Comparison of ENCODE assay signal across 8 cellular contexts in the genomic region with DNA sequence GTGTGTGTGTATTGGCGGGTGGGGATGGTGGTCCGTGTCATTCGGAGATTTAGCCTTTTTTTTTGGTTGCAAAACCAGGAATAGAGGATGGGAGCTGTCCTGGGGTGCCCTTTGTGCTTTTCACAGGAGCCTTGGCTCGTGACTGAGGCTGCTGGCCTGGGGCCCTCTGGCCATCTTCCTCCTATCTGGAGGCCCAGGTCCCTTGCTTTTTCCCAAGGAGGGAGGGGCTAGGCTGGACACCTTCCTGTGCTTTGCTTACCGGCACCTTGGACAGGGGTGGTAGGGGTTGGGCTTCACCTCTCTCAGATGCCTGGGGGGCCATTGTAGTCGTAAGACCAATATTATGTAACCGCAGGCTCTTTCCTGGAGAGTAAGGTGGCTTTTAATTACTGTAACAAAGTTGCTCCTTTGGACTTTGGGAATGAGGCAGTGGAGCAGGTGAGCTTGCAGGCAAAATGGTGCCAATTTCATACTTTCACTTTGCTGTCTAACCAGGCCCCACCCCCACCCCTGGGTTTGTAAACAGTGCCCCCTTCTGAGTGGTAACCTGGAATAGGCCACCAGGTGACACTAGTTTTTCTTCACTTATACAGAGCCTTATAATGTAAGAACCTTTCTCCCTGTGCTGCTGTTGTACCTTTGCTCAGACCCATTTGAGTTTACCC. TPM values are rescaled to one million over a fixed set of nuclear protein-coding genes. Genes with fewer than 3 reads are reported as not detected.
A peak's percentile ranks its signal among the peaks of the same experiment; 100 is the strongest.
DNase-seq lines count a peak whose midpoint lies in the region; ATAC-seq and TF ChIP-seq lines count a peak whose summit lies in the region.

No MANE protein-coding gene starts in this region.

- H3K4me2 ChIP-seq in hepatocyte: peak overlapping the region; percentile 89

- intact Hi-C loops in adrenal gland (cut with DNase I): loop anchor here in 1 of 2 donors (5.0 kb wide), 1 partner anchor 77 kb away; a partner anchor contains a TSS

- H3K27ac ChIP-seq in HL-60 (replicated peaks): peak overlapping the region; percentile 86
- peak overlapping the region; percentile 88 to 99 (median 95) for H3K27ac ChIP-seq in adrenal gland
- H3K27ac ChIP-seq in hepatocyte: peak overlapping the region; percentile 96

- TF ChIP-seq CTCF in HL-60 (IDR thresholded peaks at IDR 0.05; ENCODE audit: insufficient read depth, low read length) (no peak), adrenal gland (IDR thresholded peaks at IDR 0.05) (peak in 1 of 6 experiments; percentile 23), hepatocyte (IDR thresholded peaks at IDR 0.05; ENCODE audit: poor library complexity) (peak; percentile 28)

- H3K36me3 ChIP-seq in adrenal gland (replicated peaks in 1 of 2) (peaks cover 0 to 31% of the 10 kb centered on the region in 2 donors), hepatocyte (replicated peaks; ENCODE audit: insufficient read depth, low read depth) (peaks cover 2% of the 10 kb centered on the region)

- H3K4me1 ChIP-seq in adrenal gland (replicated peaks in 1 of 2) (peaks cover 20 to 47% of the 10 kb centered on the region in 2 donors), hepatocyte (ENCODE audit: insufficient read depth) (peaks cover 34% of the 10 kb centered on the region)

- 0 to 2% (median 1%) methylated on average over 7 of the region's 7 CpGs for WGBS in adrenal gland, 4 donors
- 1% methylated on average over 7 of the region's 7 CpGs for WGBS in hepatocyte (ENCODE audit: low lambda C conversion rate, missing lambda C conversion rate)

- H3K9me2 ChIP-seq in hepatocyte (replicated peaks; ENCODE audit: insufficient read depth): no peaks in the 10 kb centered on the region

- no peaks in the 10 kb centered on the region for H3K9me3 ChIP-seq in adrenal gland (replicated peaks in 1 of 3)
- no peaks in the 10 kb centered on the region for H3K9me3 ChIP-seq in hepatocyte (ENCODE audit: low read depth)

- H4K20me1 ChIP-seq in hepatocyte (ENCODE audit: insufficient read depth, poor library complexity, severe bottlenecking): peaks cover 60% of the 10 kb centered on the region

- H3K4me3 ChIP-seq in HL-60 (replicated peaks; ENCODE audit: insufficient read depth, low read length) (peak overlapping the region; percentile 78), adrenal gland (peak overlapping the region; percentile 72 to 100 (median 86)), hepatocyte (peak overlapping the region; percentile 99), skeletal muscle cell (ENCODE audit: low read depth, low read length) (peak overlapping the region; percentile 83)

- peak; percentile 71 for DNase-seq in D341Med (ENCODE audit: low spot score)
- DNase-seq in HL-60 (ENCODE audit: low read depth in 1 of 2, low spot score in 1 of 2): no peak
- DNase-seq in RPMI8226: peak; percentile 81
- peak; percentile 53 to 75 (median 66) for DNase-seq in adrenal gland
- DNase-seq in hepatocyte (ENCODE audit: low spot score): peak; percentile 75
- no peak for DNase-seq in skeletal muscle cell (ENCODE audit: low read depth)

- no peak for TF ChIP-seq POLR2A in adrenal gland (IDR thresholded peaks at IDR 0.05)

- peaks cover 61% of the 10 kb centered on the region for H3K79me2 ChIP-seq in hepatocyte

- no peak overlapping the region for H2AFZ ChIP-seq in hepatocyte

- no peaks in the 10 kb centered on the region for H3K27me3 ChIP-seq in HL-60 (ENCODE audit: insufficient read depth, poor library complexity, severe bottlenecking)
- no peaks in the 10 kb centered on the region for H3K27me3 ChIP-seq in adrenal gland
- H3K27me3 ChIP-seq in hepatocyte: no peaks in the 10 kb centered on the region

- ATAC-seq in GM18873 (IDR thresholded peaks at IDR 0.05; ENCODE audit: low FRiP score, unreplicated experiment) (no peak), HG02798 (IDR thresholded peaks at IDR 0.05; ENCODE audit: poor library complexity, unreplicated experiment) (no peak)

RNA-seq across cellular contexts. Expression of a gene that starts 1.2 kb away (rescaled TPM):
- total RNA-seq in adrenal gland: 100 to 1,000 TPM in 1 of 8 donors, 10 to 100 TPM in 7; 18.5 to 207 (median 37.3) TPM
- 100 to 1,000 TPM in 1 of 3 donors, 10 to 100 TPM in 2; 19.8 to 194 (median 31.0) TPM for polyA plus RNA-seq in adrenal gland
- total RNA-seq in hepatocyte: 19.0 and 23.2 TPM in 2 replicates
- 2.2 and 2.7 TPM in 2 replicates for polyA plus RNA-seq in hepatocyte

Comparison
In these comparisons a context has a peak if more than half of its experiments do, and no peak if none do; other contexts are left out.
1. DNase-seq: peak in D341Med (single experiment), RPMI8226 (single experiment), adrenal gland (7 of 7) and hepatocyte (single experiment); none in HL-60 (0 of 2) and skeletal muscle cell (single experiment).
2. Peak in every context shown above with its lines, with median percentiles within 50 percentile points of each other: H3K27ac ChIP-seq and H3K4me3 ChIP-seq.